8 cellular contexts compared by ENCODE assay signal in genomic region chr2:204108301-204108700, GRCh38.
DNase-seq lines count a peak whose midpoint lies in the region; ATAC-seq and TF ChIP-seq lines count a peak whose summit lies in the region.

No MANE protein-coding gene starts in this region.

- H3K9me3 Mint-ChIP-seq in effector memory CD8-positive, alpha-beta T cell: no peaks in the 10 kb centered on the region
- no peaks in the 10 kb centered on the region for H3K9me3 Mint-ChIP-seq in nephron progenitor cell

- H3K9me3 ChIP-seq in WERI-Rb-1 (ENCODE audit: severe bottlenecking): no peaks in the 10 kb centered on the region

- ATAC-seq in Right ventricle myocardium inferior (peak; percentile 62), HG02588 (IDR thresholded peaks at IDR 0.05; ENCODE audit: unreplicated experiment) (no peak)
- ATAC-seq in effector memory CD8-positive, alpha-beta T cell (replicated peaks): peak; percentile 74

- no peak overlapping the region; the same call in 1 of the 2 replicates for H3K27ac ChIP-seq in WERI-Rb-1

- H3K36me3 Mint-ChIP-seq in effector memory CD8-positive, alpha-beta T cell (ENCODE audit: insufficient read depth): peaks cover 8% of the 10 kb centered on the region
- H3K36me3 Mint-ChIP-seq in nephron progenitor cell (ENCODE audit: low read depth): no peaks in the 10 kb centered on the region

- no peak overlapping the region for H3K4me3 ChIP-seq in WERI-Rb-1 (ENCODE audit: low read depth, low read length)

- DNase-seq in Right ventricle myocardium inferior (ENCODE audit: missing footprints) (no peak), cardiac septum (ENCODE audit: low spot score) (no peak), WERI-Rb-1 (peak; percentile 38), nephron progenitor cell (peak; percentile 60), GDM1 (lab: John Stamatoyannopoulos, UW) (no peak)
- DNase-seq in effector memory CD8-positive, alpha-beta T cell: peak; percentile 30 to 40 (median 32)

- H3K27ac Mint-ChIP-seq in effector memory CD8-positive, alpha-beta T cell: peak overlapping the region in 1 of 2 donors; percentile 10
- H3K27ac Mint-ChIP-seq in nephron progenitor cell: peak overlapping the region; percentile 56

- peak overlapping the region; percentile 76 to 78 for H3K4me3 Mint-ChIP-seq in effector memory CD8-positive, alpha-beta T cell
- peak overlapping the region; percentile 39 for H3K4me3 Mint-ChIP-seq in nephron progenitor cell

- H3K4me1 Mint-ChIP-seq in effector memory CD8-positive, alpha-beta T cell (ENCODE audit: low read depth in 2 of 2): peaks cover 29% of the 10 kb centered on the region in 2 donors
- peaks cover 47% of the 10 kb centered on the region for H3K4me1 Mint-ChIP-seq in nephron progenitor cell

- H3K27me3 ChIP-seq in WERI-Rb-1 (ENCODE audit: insufficient read depth, low read depth, severe bottlenecking): no peaks in the 10 kb centered on the region

- H3K36me3 ChIP-seq in WERI-Rb-1: no peaks in the 10 kb centered on the region

- H3K27me3 Mint-ChIP-seq in effector memory CD8-positive, alpha-beta T cell: peaks cover 21 to 51% of the 10 kb centered on the region in 2 donors
- H3K27me3 Mint-ChIP-seq in nephron progenitor cell (ENCODE audit: low read depth, poor library complexity): peaks cover 5% of the 10 kb centered on the region

- intact Hi-C loops in Right ventricle myocardium inferior (cut with DNase I): loop anchor here (1.0 kb wide), 1 partner anchor 70 kb away; no protein-coding TSS in a partner anchor
- intact Hi-C loops in cardiac septum (cut with DNase I): loop anchor here (5.0 kb wide), 1 partner anchor 69 kb away; no protein-coding TSS in a partner anchor

- TF ChIP-seq CTCF in LNCAP (IDR thresholded peaks at IDR 0.05) (peak; percentile 41; the same call in 1 of the 2 replicates), WERI-Rb-1 (IDR thresholded peaks at IDR 0.05; ENCODE audit: low read depth, low read length) (peak; percentile 59), nephron progenitor cell (IDR thresholded peaks at IDR 0.05) (peak; percentile 77)

Comparison
In these comparisons a context has a peak if more than half of its experiments do, and no peak if none do; other contexts are left out.
1. DNase-seq: peak in WERI-Rb-1 (single experiment), effector memory CD8-positive, alpha-beta T cell (3 of 3) and nephron progenitor cell (single experiment); none in Right ventricle myocardium inferior (single experiment), cardiac septum (single experiment) and GDM1 (single experiment).
2. Peak in every context shown above with its lines, with median percentiles within 50 percentile points of each other: CTCF ChIP-seq.